In the genomic region with DNA sequence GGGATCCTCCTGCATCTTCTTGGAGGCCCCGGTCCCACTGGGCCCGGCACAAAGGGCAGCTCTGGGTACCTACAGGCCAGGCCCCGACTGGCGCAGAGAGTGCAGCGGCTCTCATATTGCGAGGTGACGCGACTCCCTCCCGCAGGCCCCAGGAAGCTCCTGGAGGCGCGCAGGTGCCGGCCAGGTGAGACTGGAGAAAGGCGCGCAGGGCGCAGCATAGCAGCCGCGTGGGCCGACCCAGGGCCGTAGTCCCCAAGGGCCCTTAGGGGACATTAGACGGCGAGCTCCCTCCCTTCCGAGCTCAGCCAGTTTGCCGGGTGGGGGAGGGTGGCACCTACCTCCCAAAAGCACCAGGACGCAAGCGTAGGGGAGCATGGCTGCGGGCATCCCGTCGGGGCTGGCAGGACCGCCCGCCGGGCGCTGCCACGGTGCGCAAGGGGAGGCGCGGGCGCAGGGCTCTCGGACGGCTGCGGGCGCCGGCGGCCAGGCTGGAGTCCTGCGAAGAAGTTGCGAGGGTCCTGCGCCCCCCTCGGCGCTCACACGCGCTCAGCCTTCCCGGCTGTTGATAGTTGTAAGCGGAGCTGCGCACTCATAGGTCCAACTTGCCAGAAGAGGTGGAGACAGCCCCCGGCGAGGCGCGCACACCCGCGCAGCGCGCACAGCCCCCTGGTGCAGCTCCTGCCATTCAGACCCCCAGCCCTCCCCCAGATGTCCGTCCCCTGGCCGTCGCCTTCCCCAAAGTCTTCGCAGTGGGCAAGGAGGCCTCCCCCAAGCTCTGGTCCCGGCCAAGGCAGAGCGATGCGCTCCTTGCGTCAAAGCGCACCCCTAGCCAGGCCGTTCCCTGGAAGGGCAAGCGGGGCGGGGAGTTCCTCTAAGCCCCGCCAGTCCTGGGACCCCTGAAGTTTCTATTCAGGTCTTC, we compare ENCODE assay signal across 13 cellular contexts. TPM values are rescaled to one million over a fixed set of nuclear protein-coding genes. Genes with fewer than 3 reads are reported as not detected.
DNase-seq lines count a peak whose midpoint lies in the region; ATAC-seq, FAIRE-seq and TF ChIP-seq lines count a peak whose summit lies in the region.
"Had no signal": no experiment of that assay in that cellular context is flagged by ENCODE, and none has a peak within 500 bp of the region (broad histone marks: within the 10 kb centered on the region; RNA-seq: fewer than 3 reads in every experiment).

No MANE protein-coding gene starts in this region.

- H3K4me3 ChIP-seq in mammary epithelial cell (replicated peaks in 1 of 3; ENCODE audit: insufficient read depth in 1 of 3, low read depth in 2 of 3, low read length in 3 of 3) = peak overlapping the region; percentile 26 to 36 (median 34)
- peak overlapping the region; percentile 55 for H3K4me3 ChIP-seq in iPS DF 6.9 (ENCODE audit: low read length)
- H3K4me3 ChIP-seq in gastrocnemius medialis = peak overlapping the region in 3 of 4 donors; percentile 22 to 33 (median 25)
- H3K4me3 ChIP-seq: upper lobe of right lung had no signal

- no peaks in the 10 kb centered on the region for H3K9me3 ChIP-seq in mammary epithelial cell (replicated peaks; ENCODE audit: insufficient read depth, low read length)
- no peaks in the 10 kb centered on the region for H3K9me3 ChIP-seq in iPS DF 6.9 (ENCODE audit: control insufficient read depth, insufficient read depth, low read length)
- no peaks in the 10 kb centered on the region for H3K9me3 ChIP-seq in gastrocnemius medialis
- H3K9me3 ChIP-seq: upper lobe of right lung had no signal

- in situ Hi-C loops in mammary epithelial cell (cut with MboI; ENCODE audit: low sequenced_read_pairs in 2 of 2) = no loop called here
- in situ Hi-C loops in gastrocnemius medialis (cut with MboI; ENCODE audit: low sequenced_read_pairs in 4 of 4) = no loop called here

- CTCF ChIA-PET in mammary epithelial cell (lab: Charles Lee; ENCODE audit: low non-redundant PET) = no interaction called here

- ATAC-seq in gastrocnemius medialis = no peak
- ATAC-seq: activated T-cell treated with anti-CD3 and anti-CD28 coated beads, Interleukin-2, amount 50 U/mL, for 72 hours; effector memory CD8-positive, alpha-beta T cell; upper lobe of right lung had no signal

- H3K4me1 ChIP-seq in mammary epithelial cell (ENCODE audit: insufficient read depth, low read length) = peaks cover 14% of the 10 kb centered on the region
- peaks cover 2% of the 10 kb centered on the region for H3K4me1 ChIP-seq in iPS DF 6.9 (ENCODE audit: control insufficient read depth, insufficient read depth, low read length)
- no peaks in the 10 kb centered on the region for H3K4me1 ChIP-seq in gastrocnemius medialis
- H3K4me1 ChIP-seq: upper lobe of right lung had no signal

- peak overlapping the region; percentile 80 for H2AFZ ChIP-seq in mammary epithelial cell (ENCODE audit: low read depth, low read length)

- 19% methylated on average over 21 of the region's 74 CpGs for WGBS in mammary epithelial cell (ENCODE audit: low coverage, missing lambda C conversion rate)
- WGBS in iPS DF 6.9 (ENCODE audit: insufficient coverage, insufficient read length) = no CpG with 5 or more reads among the region's 74 CpGs

- H3K9me3 Mint-ChIP-seq in progenitor cell of endocrine pancreas (ENCODE audit: low read depth) = no peaks in the 10 kb centered on the region
- H3K9me3 Mint-ChIP-seq: activated T-cell treated with anti-CD3 and anti-CD28 coated beads, Interleukin-2, amount 50 U/mL, for 72 hours; effector memory CD8-positive, alpha-beta T cell had no signal

- no peaks in the 10 kb centered on the region for H3K36me3 Mint-ChIP-seq in progenitor cell of endocrine pancreas (ENCODE audit: insufficient read depth)

- H3K4me2 ChIP-seq in mammary epithelial cell (ENCODE audit: insufficient read depth, low read depth, low read length) = peak overlapping the region; percentile 74

- H3K27me3 ChIP-seq in mammary epithelial cell (ENCODE audit: insufficient read depth, low read length) = peaks cover 5% of the 10 kb centered on the region
- H3K27me3 ChIP-seq in iPS DF 6.9 (ENCODE audit: control insufficient read depth, insufficient read depth, low read length) = peaks cover 10% of the 10 kb centered on the region
- H3K27me3 ChIP-seq in gastrocnemius medialis = peaks cover 28 to 35% (median 33%) of the 10 kb centered on the region in 3 donors

- H3K4me3 Mint-ChIP-seq in progenitor cell of endocrine pancreas (ENCODE audit: low read depth) = no peak overlapping the region
- H3K4me3 Mint-ChIP-seq: effector memory CD8-positive, alpha-beta T cell had no signal

- no peak overlapping the region for H3K9ac ChIP-seq in mammary epithelial cell (ENCODE audit: insufficient read depth, low read length)

- intact Hi-C loops in mammary epithelial cell (cut with micrococcal nuclease) = no loop called here
- intact Hi-C loops in gastrocnemius medialis (cut with DNase I; ENCODE audit: low total_unique reads) = no loop called here

- H3K27me3 Mint-ChIP-seq in progenitor cell of endocrine pancreas = peaks cover 77% of the 10 kb centered on the region

- no peaks in the 10 kb centered on the region for H4K20me1 ChIP-seq in mammary epithelial cell (ENCODE audit: insufficient read depth, low read length)

- H3K4me1 Mint-ChIP-seq in progenitor cell of endocrine pancreas (ENCODE audit: low read depth) = no peaks in the 10 kb centered on the region

- no peaks in the 10 kb centered on the region for H3K36me3 ChIP-seq in mammary epithelial cell (ENCODE audit: insufficient read depth, low read length)
- H3K36me3 ChIP-seq in iPS DF 6.9 (ENCODE audit: control insufficient read depth, insufficient read depth, low read length) = no peaks in the 10 kb centered on the region
- no peaks in the 10 kb centered on the region for H3K36me3 ChIP-seq in gastrocnemius medialis
- H3K36me3 ChIP-seq: upper lobe of right lung had no signal

- FAIRE-seq in H54 (lab: Jason Lieb, UNC) (no peak), frontal cortex (lab: Jason Lieb, UNC) (no peak)

- H3K27ac ChIP-seq in mammary epithelial cell (ENCODE audit: insufficient read depth, low read depth, low read length) (no peak overlapping the region), iPS DF 6.9 (ENCODE audit: low read length) (no peak overlapping the region), gastrocnemius medialis (no peak overlapping the region)
- H3K27ac ChIP-seq: upper lobe of right lung had no signal

- H3K79me2 ChIP-seq in mammary epithelial cell (ENCODE audit: insufficient read depth, low read length) = no peaks in the 10 kb centered on the region

- dilution Hi-C loops in mammary epithelial cell (cut with HindIII; ENCODE audit: low sequenced_read_pairs) = loop anchor here (5.0 kb wide), 1 partner anchor 37 kb away; no protein-coding TSS in a partner anchor

- TF ChIP-seq POLR2A in H54 (IDR thresholded peaks at IDR 0.05; ENCODE audit: low read depth, low read length) (0 out of 2 replicates have a peak, but pooled peaks have one; percentile 10), gastrocnemius medialis (IDR thresholded peaks at IDR 0.05) (no peak)

- DNase-seq in H54 (ENCODE audit: insufficient read length, low spot score) = no peak
- DNase-seq in mammary epithelial cell = peak; percentile 11
- no peak for DNase-seq in iPS DF 6.9 (ENCODE audit: low read depth, low spot score)
- DNase-seq in gastrocnemius medialis = no peak
- DNase-seq in progenitor cell of endocrine pancreas (ENCODE audit: low spot score, unreplicated experiment) = no peak
- no peak for DNase-seq in NCI-H2171 (lab: John Stamatoyannopoulos, UW)
- DNase-seq in NCI-H510A (lab: John Stamatoyannopoulos, UW) = no peak
- no peak for DNase-seq in frontal cortex (ENCODE audit: low spot score in 2 of 2)
- DNase-seq: activated T-cell treated with anti-CD3 and anti-CD28 coated beads, Interleukin-2, amount 50 U/mL, for 72 hours; effector memory CD8-positive, alpha-beta T cell; NCI-H446 treated with DMSO at 0.1 percent for 48 hours; upper lobe of right lung had no signal

- BruUV-seq in mammary epithelial cell (replicated peaks; lab: Mats Ljungman, UMichigan) = no TSS peak

- H3K27ac Mint-ChIP-seq in progenitor cell of endocrine pancreas = no peak overlapping the region
- H3K27ac Mint-ChIP-seq: activated T-cell treated with anti-CD3 and anti-CD28 coated beads, Interleukin-2, amount 50 U/mL, for 72 hours; effector memory CD8-positive, alpha-beta T cell had no signal

- TF ChIP-seq CTCF in mammary epithelial cell (conservative IDR thresholded peaks at IDR 0.05 in 1 of 2, IDR thresholded peaks at IDR 0.05 in 1 of 2; ENCODE audit: extremely low read depth in 1 of 2, insufficient read depth in 1 of 2, low read depth in 1 of 2, low read length in 2 of 2) (no peak), gastrocnemius medialis (IDR thresholded peaks at IDR 0.05 in 4 of 5, conservative IDR thresholded peaks at IDR 0.05 in 1 of 5) (no peak), progenitor cell of endocrine pancreas (IDR thresholded peaks at IDR 0.05; ENCODE audit: unreplicated experiment) (no peak)

RNA-seq across cellular contexts. Expression of a gene that starts 0.6 kb away (rescaled TPM):
- total RNA-seq in mammary epithelial cell = 1 to 10 TPM; 1.7 to 3.6 TPM
- polyA plus RNA-seq in mammary epithelial cell = 2.7 TPM
- not detected for polyA minus RNA-seq in mammary epithelial cell
- under 1 TPM in 2 of 4 donors, not detected in 2; 0.07 to 0.22 TPM for total RNA-seq in gastrocnemius medialis
- total RNA-seq in progenitor cell of endocrine pancreas = not detected in 2 replicates
- not detected for total RNA-seq in frontal cortex
- total RNA-seq: activated T-cell treated with anti-CD3 and anti-CD28 coated beads, Interleukin-2, amount 50 U/mL, for 72 hours; T-helper 1 cell treated with Interleukin-12 subunit alpha and Interleukin-12 subunit beta and Interleukin-4 antibody, amounts not matched to agents 30 ng/mL and 1 ng/mL, for 36 hours; upper lobe of right lung had no signal
